8 cellular contexts compared by ENCODE assay signal in genomic region chr11:46555269-46556054, GRCh38. TPM values are rescaled to one million over a fixed set of nuclear protein-coding genes. Genes with fewer than 3 reads are reported as not detected.
DNase-seq lines count a peak whose midpoint lies in the region; ATAC-seq and TF ChIP-seq lines count a peak whose summit lies in the region.

No MANE protein-coding gene starts in this region.

- peak; percentile 85 for ATAC-seq in HG03342 (IDR thresholded peaks at IDR 0.05; ENCODE audit: unreplicated experiment)
- no peak for ATAC-seq in body of pancreas

- H3K9me3 ChIP-seq in body of pancreas (no peaks in the 10 kb centered on the region), neutrophil (no peaks in the 10 kb centered on the region)

- H3K4me3 ChIP-seq in body of pancreas (no peak overlapping the region), neutrophil (ENCODE audit: low read depth in 1 of 2, low read length in 1 of 2) (no peak overlapping the region)

- TF ChIP-seq CTCF in body of pancreas (IDR thresholded peaks at IDR 0.05) (no peak), neutrophil (IDR thresholded peaks at IDR 0.05) (no peak)

- H3K27ac ChIP-seq in body of pancreas, result peak overlapping the region; percentile 51 to 81 (median 78)
- peak overlapping the region; percentile 67 for H3K27ac ChIP-seq in neutrophil

- no peaks in the 10 kb centered on the region for H3K36me3 ChIP-seq in body of pancreas (replicated peaks in 1 of 2; ENCODE audit: insufficient read depth in 1 of 2, low read depth in 2 of 2)
- no peaks in the 10 kb centered on the region for H3K36me3 ChIP-seq in neutrophil

- H3K27me3 ChIP-seq in body of pancreas (no peaks in the 10 kb centered on the region), neutrophil (no peaks in the 10 kb centered on the region)

- TF ChIP-seq POLR2A in body of pancreas (IDR thresholded peaks at IDR 0.05), result no peak

- DNase-seq in GM04503 (ENCODE audit: low read depth) (peak; percentile 78), body of pancreas (no peak), NCI-H226 (no peak), NCI-H187 treated with DMSO at 0.1 percent for 48 hours (lab: John Stamatoyannopoulos, UW) (no peak), NOMO-1 (lab: John Stamatoyannopoulos, UW; ENCODE audit: unreplicated experiment in 2 of 2) (no peak)
- no peak for DNase-seq in activated CD4-positive, CD25-positive, alpha-beta regulatory T cell treated with anti-CD3 and anti-CD28 coated beads, Interleukin-2, amount 50 U/mL, for 72 hours

- H3K4me1 ChIP-seq in body of pancreas, result peaks cover 41% of the 10 kb centered on the region
- H3K4me1 ChIP-seq in neutrophil (ENCODE audit: control insufficient read depth in 1 of 2, insufficient read depth in 1 of 2, low read depth in 1 of 2, low read length in 1 of 2), result peaks cover 19 to 31% of the 10 kb centered on the region in 2 experiments

- intact Hi-C loops in body of pancreas (cut with DNase I), result no loop called here

- 54 to 66% methylated on average over 2 of the region's 2 CpGs for WGBS in body of pancreas, 2 donors

RNA-seq across cellular contexts. Expression of gene AMBRA1, which starts 38.4 kb away (rescaled TPM):
- 10 to 100 TPM; 17.6 to 43.2 TPM for total RNA-seq in body of pancreas
